Comparison of ENCODE assay signal across 10 cellular contexts in genomic region chr18:74963820-74964446, GRCh38.
DNase-seq lines count a peak whose midpoint lies in the region; ATAC-seq and TF ChIP-seq lines count a peak whose summit lies in the region.
"Had no signal": no experiment of that assay in that cellular context is flagged by ENCODE, and none has a peak within 500 bp of the region (broad histone marks: within the 10 kb centered on the region; RNA-seq: fewer than 3 reads in every experiment).

No MANE protein-coding gene starts in this region.

- H3K4me3 Mint-ChIP-seq in activated T-cell treated with anti-CD3 and anti-CD28 coated beads, Interleukin-2, amount 50 U/mL, for 4 hours: no peak overlapping the region
- no peak overlapping the region for H3K4me3 Mint-ChIP-seq in activated CD4-positive, alpha-beta T cell treated with anti-CD3 and anti-CD28 coated beads, Interleukin-2, amount 10 ng/mL, durations not matched to agents 7 days and 5 days
- H3K4me3 Mint-ChIP-seq: activated naive CD4-positive, alpha-beta T cell treated with anti-CD3 and anti-CD28 coated beads, Interleukin-2, amount 50 U/mL, for 24 hours had no signal

- peaks cover 16% of the 10 kb centered on the region for H3K36me3 Mint-ChIP-seq in activated T-cell treated with anti-CD3 and anti-CD28 coated beads, Interleukin-2, amount 50 U/mL, for 4 hours (ENCODE audit: insufficient read depth)
- H3K36me3 Mint-ChIP-seq in activated CD4-positive, alpha-beta T cell treated with anti-CD3 and anti-CD28 coated beads, Interleukin-2, amount 10 ng/mL, durations not matched to agents 7 days and 5 days (ENCODE audit: low read depth): no peaks in the 10 kb centered on the region

- DNase-seq in SIG-M5 treated with dmso at 0.1 percent for 504 hours (lab: John Stamatoyannopoulos, UW; ENCODE audit: unreplicated experiment): peak; percentile 20
- no peak for DNase-seq in SIG-M5 (lab: John Stamatoyannopoulos, UW)
- DNase-seq in HCT116 (ENCODE audit: low read depth, low spot score): peak; percentile 33
- peak; percentile 55 for DNase-seq in NB4 (ENCODE audit: low read depth)
- DNase-seq in hippocampal formation (lab: John Stamatoyannopoulos, UW): peak; percentile 33 to 44
- no peak for DNase-seq in activated T-cell treated with anti-CD3 and anti-CD28 coated beads, Interleukin-2, amount 50 U/mL, for 4 hours
- no peak for DNase-seq in activated CD4-positive, alpha-beta T cell treated with anti-CD3 and anti-CD28 coated beads, Interleukin-2, amount 10 ng/mL, durations not matched to agents 7 days and 5 days

- no peak overlapping the region for H3K4me3 ChIP-seq in HCT116 (replicated peaks in 1 of 2; ENCODE audit: low read depth in 1 of 2, low read length in 2 of 2)
- no peak overlapping the region for H3K4me3 ChIP-seq in NB4 (ENCODE audit: low read depth, low read length)
- H3K4me3 ChIP-seq in SU-DHL-6 (ENCODE audit: insufficient read depth, low read length, poor library complexity, severe bottlenecking): no peak overlapping the region
- H3K4me3 ChIP-seq: BLaER1 had no signal

- no peaks in the 10 kb centered on the region for H3K27me3 ChIP-seq in HCT116 (ENCODE audit: insufficient read depth, low read length)
- no peaks in the 10 kb centered on the region for H3K27me3 ChIP-seq in SU-DHL-6 (ENCODE audit: low read length)
- H3K27me3 ChIP-seq: BLaER1 had no signal

- H3K9me3 Mint-ChIP-seq in activated T-cell treated with anti-CD3 and anti-CD28 coated beads, Interleukin-2, amount 50 U/mL, for 4 hours: no peaks in the 10 kb centered on the region
- peaks cover 3% of the 10 kb centered on the region for H3K9me3 Mint-ChIP-seq in activated CD4-positive, alpha-beta T cell treated with anti-CD3 and anti-CD28 coated beads, Interleukin-2, amount 10 ng/mL, durations not matched to agents 7 days and 5 days

- no peak overlapping the region for H2AFZ ChIP-seq in HCT116 (ENCODE audit: low read depth, low read length, poor library complexity, severe bottlenecking)
- H2AFZ ChIP-seq in SU-DHL-6 (ENCODE audit: low read depth, low read length, severe bottlenecking): no peak overlapping the region

- no peaks in the 10 kb centered on the region for H3K4me1 Mint-ChIP-seq in activated T-cell treated with anti-CD3 and anti-CD28 coated beads, Interleukin-2, amount 50 U/mL, for 4 hours (ENCODE audit: low read depth)
- no peaks in the 10 kb centered on the region for H3K4me1 Mint-ChIP-seq in activated CD4-positive, alpha-beta T cell treated with anti-CD3 and anti-CD28 coated beads, Interleukin-2, amount 10 ng/mL, durations not matched to agents 7 days and 5 days
- H3K4me1 Mint-ChIP-seq: activated naive CD4-positive, alpha-beta T cell treated with anti-CD3 and anti-CD28 coated beads, Interleukin-2, amount 50 U/mL, for 24 hours had no signal

- CTCF ChIA-PET in HCT116 (lab: Charles Lee): interaction anchor here (0.6 to 1.0 kb wide), 4 partner anchors 9 to 305 kb away, joined by 3 read pairs; no protein-coding TSS in a partner anchor
- CTCF ChIA-PET in activated CD4-positive, alpha-beta T cell treated with anti-CD3 and anti-CD28 coated beads, Interleukin-2, amount 10 ng/mL, durations not matched to agents 7 days and 5 days (lab: Charles Lee): interaction anchor here (1.2 kb wide), 1 partner anchor 11 kb away, joined by 3 read pairs; no protein-coding TSS in a partner anchor

- no peak overlapping the region for H3K9ac ChIP-seq in HCT116 (ENCODE audit: low read length)
- H3K9ac ChIP-seq in SU-DHL-6 (ENCODE audit: low read length): no peak overlapping the region
- H3K9ac ChIP-seq: BLaER1 had no signal

- H3K4me1 ChIP-seq in HCT116 (ENCODE audit: control insufficient read depth in 1 of 2, insufficient read depth in 2 of 2, low read length in 2 of 2): no peaks in the 10 kb centered on the region
- H3K4me1 ChIP-seq: BLaER1 had no signal

- TF ChIP-seq CTCF in HCT116 (IDR thresholded peaks at IDR 0.05 in 2 of 3, conservative IDR thresholded peaks at IDR 0.05 in 1 of 3; ENCODE audit: borderline replicate concordance in 1 of 3, insufficient read depth in 1 of 3, low read depth in 2 of 3, low read length in 2 of 3): peak; percentile 51 to 54 (median 54); a peak in 5 of 6 replicates
- TF ChIP-seq CTCF in NB4 (IDR thresholded peaks at IDR 0.05; ENCODE audit: low read depth, low read length): peak; percentile 31
- peak; percentile 45 for TF ChIP-seq CTCF in SU-DHL-6 (IDR thresholded peaks at IDR 0.05; ENCODE audit: insufficient read depth, low read length, poor library complexity, severe bottlenecking)

- H3F3A ChIP-seq in SU-DHL-6 (ENCODE audit: insufficient read depth): no peaks in the 10 kb centered on the region

- H3K4me2 ChIP-seq in HCT116 (ENCODE audit: low read length): no peak overlapping the region
- H3K4me2 ChIP-seq in SU-DHL-6 (ENCODE audit: low read depth, low read length, poor library complexity, severe bottlenecking): no peak overlapping the region
- H3K4me2 ChIP-seq: BLaER1 had no signal

- POLR2A ChIA-PET in HCT116 (lab: Charles Lee): interaction anchor here (0.6 kb wide), 1 partner anchor 1509 kb away, joined by 4 read pairs; no protein-coding TSS in a partner anchor
- POLR2A ChIA-PET in activated CD4-positive, alpha-beta T cell treated with anti-CD3 and anti-CD28 coated beads, Interleukin-2, amount 10 ng/mL, durations not matched to agents 7 days and 5 days (lab: Charles Lee): no interaction called here

- RAD21 ChIA-PET in HCT116 (lab: Charles Lee; ENCODE audit: low non-redundant PET in 1 of 2, low total read pairs in 2 of 2, uncharacterized antibody in 2 of 2, unreplicated experiment in 2 of 2): no interaction called here

- BruUV-seq in HCT116 (replicated peaks; lab: Mats Ljungman, UMichigan): no TSS peak

- TF ChIP-seq POLR2A in HCT116 (IDR thresholded peaks at IDR 0.05; ENCODE audit: borderline replicate concordance, extremely low read depth, insufficient read depth, insufficient read length): no peak
- no peak for TF ChIP-seq POLR2A in NB4 (IDR thresholded peaks at IDR 0.05; ENCODE audit: extremely low read depth, insufficient read length)

- H4K20me1 ChIP-seq in HCT116 (ENCODE audit: insufficient read depth) (no peaks in the 10 kb centered on the region), SU-DHL-6 (ENCODE audit: low read depth, low read length) (no peaks in the 10 kb centered on the region)
- H4K20me1 ChIP-seq: BLaER1 had no signal

- H3K27me3 Mint-ChIP-seq in activated T-cell treated with anti-CD3 and anti-CD28 coated beads, Interleukin-2, amount 50 U/mL, for 4 hours (ENCODE audit: low read depth): no peaks in the 10 kb centered on the region
- no peaks in the 10 kb centered on the region for H3K27me3 Mint-ChIP-seq in activated CD4-positive, alpha-beta T cell treated with anti-CD3 and anti-CD28 coated beads, Interleukin-2, amount 10 ng/mL, durations not matched to agents 7 days and 5 days
- H3K27me3 Mint-ChIP-seq: activated naive CD4-positive, alpha-beta T cell treated with anti-CD3 and anti-CD28 coated beads, Interleukin-2, amount 50 U/mL, for 24 hours had no signal

- H3K36me3 ChIP-seq in HCT116 (ENCODE audit: control insufficient read depth in 1 of 2, insufficient read depth in 2 of 2, low read length in 2 of 2) (no peaks in the 10 kb centered on the region), SU-DHL-6 (ENCODE audit: low read length) (no peaks in the 10 kb centered on the region)
- H3K36me3 ChIP-seq: BLaER1 had no signal

- intact Hi-C loops in HCT116 (cut with micrococcal nuclease): loop anchor here (2.0 kb wide), 1 partner anchor 311 kb away; no protein-coding TSS in a partner anchor

- no peak overlapping the region for H3K27ac Mint-ChIP-seq in activated CD4-positive, alpha-beta T cell treated with anti-CD3 and anti-CD28 coated beads, Interleukin-2, amount 10 ng/mL, durations not matched to agents 7 days and 5 days
- H3K27ac Mint-ChIP-seq: activated naive CD4-positive, alpha-beta T cell treated with anti-CD3 and anti-CD28 coated beads, Interleukin-2, amount 50 U/mL, for 24 hours had no signal

- H3K9me2 ChIP-seq in HCT116 (ENCODE audit: insufficient read depth) (no peaks in the 10 kb centered on the region), SU-DHL-6 (replicated peaks; ENCODE audit: insufficient read depth, low read length) (no peaks in the 10 kb centered on the region)

- H3K79me2 ChIP-seq in HCT116 (ENCODE audit: insufficient read depth, low read length) (no peaks in the 10 kb centered on the region), SU-DHL-6 (ENCODE audit: insufficient read depth, low read length) (no peaks in the 10 kb centered on the region)

- peak; percentile 89 for ATAC-seq in HCT116
- no peak for ATAC-seq in activated T-cell treated with anti-CD3 and anti-CD28 coated beads, Interleukin-2, amount 50 U/mL, for 4 hours

- TF ChIP-seq RAD21 in HCT116 (IDR thresholded peaks at IDR 0.05; ENCODE audit: low read depth): peak; percentile 68

- H3K9me3 ChIP-seq in HCT116 (ENCODE audit: control insufficient read depth in 1 of 2, insufficient read depth in 1 of 2, low read depth in 1 of 2, low read length in 2 of 2) (no peaks in the 10 kb centered on the region), SU-DHL-6 (ENCODE audit: insufficient read depth, low read length) (no peaks in the 10 kb centered on the region)

- no peak overlapping the region for H3K27ac ChIP-seq in HCT116 (ENCODE audit: low read depth, low read length)
- H3K27ac ChIP-seq in SU-DHL-6 (ENCODE audit: low read depth, low read length): no peak overlapping the region
- H3K27ac ChIP-seq: BLaER1 had no signal

TF ChIP-seq in HCT116, 20 proteins besides CTCF, POLR2A, EP300 and RAD21:
- TF ChIP-seq EZH2 (IDR thresholded peaks at IDR 0.05) (no peak), SIN3A (IDR thresholded peaks at IDR 0.05; ENCODE audit: low read depth) (no peak)

Comparison
In these comparisons a context has a peak if more than half of its experiments do, and no peak if none do; other contexts are left out.
1. DNase-seq: peak in SIG-M5 treated with dmso at 0.1 percent for 504 hours (single experiment), HCT116 (single experiment), NB4 (single experiment) and hippocampal formation (2 of 2); none in SIG-M5 (single experiment), activated T-cell treated with anti-CD3 and anti-CD28 coated beads, Interleukin-2, amount 50 U/mL, for 4 hours (single experiment) and activated CD4-positive, alpha-beta T cell treated with anti-CD3 and anti-CD28 coated beads, Interleukin-2, amount 10 ng/mL, durations not matched to agents 7 days and 5 days (single experiment).
2. Peak in every context shown above with its lines, with median percentiles within 50 percentile points of each other: CTCF ChIP-seq.